8 cellular contexts compared by ENCODE assay signal in the genomic region with DNA sequence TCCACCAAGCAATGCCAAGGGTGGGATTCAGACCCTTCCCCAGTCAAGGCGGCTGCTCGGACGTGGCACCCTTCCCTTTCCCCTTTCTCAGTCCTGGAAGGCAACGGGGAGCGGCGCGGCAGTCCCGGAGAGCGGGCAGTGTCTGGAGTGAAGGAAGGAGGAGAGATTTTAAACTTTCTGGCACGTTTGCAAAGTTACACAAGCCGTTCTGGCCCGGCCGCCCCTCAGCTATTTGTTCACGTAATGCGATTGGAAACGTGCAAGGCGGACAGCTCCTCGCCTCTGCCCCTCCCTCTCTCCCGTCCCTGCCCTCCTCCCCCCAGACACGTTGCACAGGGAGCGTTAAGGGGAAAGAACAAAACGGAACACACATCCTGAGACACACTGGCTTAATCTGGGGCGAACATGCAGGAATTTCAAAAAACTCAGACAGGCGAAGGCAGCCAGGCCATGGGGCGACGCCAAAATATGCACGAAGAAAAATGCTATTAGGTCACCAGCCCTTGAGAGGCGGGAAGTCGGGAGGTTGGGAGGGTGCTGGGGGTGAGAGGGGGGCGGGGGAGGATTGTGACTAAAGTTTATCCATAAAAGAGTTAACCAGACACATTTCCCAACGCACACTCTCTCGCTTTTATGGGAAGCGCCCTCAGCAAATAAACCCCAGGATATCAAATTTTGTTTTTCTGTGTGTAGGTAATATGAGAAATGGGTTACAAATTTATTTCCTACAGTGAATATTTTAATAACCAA. TPM values are rescaled to one million over a fixed set of nuclear protein-coding genes. Genes with fewer than 3 reads are reported as not detected.
A peak's percentile ranks its signal among the peaks of the same experiment; 100 is the strongest.
DNase-seq lines count a peak whose midpoint lies in the region; ATAC-seq, FAIRE-seq and TF ChIP-seq lines count a peak whose summit lies in the region.

A gene with protein sequence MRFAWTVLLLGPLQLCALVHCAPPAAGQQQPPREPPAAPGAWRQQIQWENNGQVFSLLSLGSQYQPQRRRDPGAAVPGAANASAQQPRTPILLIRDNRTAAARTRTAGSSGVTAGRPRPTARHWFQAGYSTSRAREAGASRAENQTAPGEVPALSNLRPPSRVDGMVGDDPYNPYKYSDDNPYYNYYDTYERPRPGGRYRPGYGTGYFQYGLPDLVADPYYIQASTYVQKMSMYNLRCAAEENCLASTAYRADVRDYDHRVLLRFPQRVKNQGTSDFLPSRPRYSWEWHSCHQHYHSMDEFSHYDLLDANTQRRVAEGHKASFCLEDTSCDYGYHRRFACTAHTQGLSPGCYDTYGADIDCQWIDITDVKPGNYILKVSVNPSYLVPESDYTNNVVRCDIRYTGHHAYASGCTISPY (minus strand): TSS at position 144 of the 750 bp plus-strand sequence. CDS start 274 bp downstream, outside the sequence.

- peak within 1 kb of the TSS; percentile 56 for H3K4me3 Mint-ChIP-seq in activated T-helper 2 cell treated with anti-CD3 and anti-CD28 coated beads, Interferon-gamma antibody, Interleukin-2, Interleukin-4, amounts not matched to agents 10 μg/mL and 5 μg/mL and 100 μg/mL, durations not matched to agents 14 hours and 24 hours and 36 hours (ENCODE audit: low read depth)
- peak within 1 kb of the TSS; percentile 93 for H3K4me3 Mint-ChIP-seq in osteocyte (ENCODE audit: unreplicated experiment)

- TF ChIP-seq EP300 in Ishikawa (IDR thresholded peaks at IDR 0.05; ENCODE audit: borderline replicate concordance), result no peak

- intact Hi-C loops in activated T-helper 2 cell treated with anti-CD3 and anti-CD28 coated beads, Interferon-gamma antibody, Interleukin-2, Interleukin-4, amounts not matched to agents 10 μg/mL and 5 μg/mL and 100 μg/mL, durations not matched to agents 14 hours and 24 hours and 36 hours (cut with micrococcal nuclease), result loop anchor here (5.0 to 10.0 kb wide), 2 partner anchors 116 to 237 kb away; a partner anchor contains a TSS
- intact Hi-C loops in Right ventricle myocardium superior (cut with DNase I), result no loop called here

- H3K36me3 Mint-ChIP-seq in activated T-helper 2 cell treated with anti-CD3 and anti-CD28 coated beads, Interferon-gamma antibody, Interleukin-2, Interleukin-4, amounts not matched to agents 10 μg/mL and 5 μg/mL and 100 μg/mL, durations not matched to agents 14 hours and 24 hours and 36 hours (ENCODE audit: low read depth), result no peaks in the 10 kb centered on the region
- H3K36me3 Mint-ChIP-seq in osteocyte (ENCODE audit: unreplicated experiment), result no peaks in the 10 kb centered on the region

- H3K27me3 Mint-ChIP-seq in activated T-helper 2 cell treated with anti-CD3 and anti-CD28 coated beads, Interferon-gamma antibody, Interleukin-2, Interleukin-4, amounts not matched to agents 10 μg/mL and 5 μg/mL and 100 μg/mL, durations not matched to agents 14 hours and 24 hours and 36 hours (ENCODE audit: low read depth), result peaks cover 62% of the 10 kb centered on the region
- H3K27me3 Mint-ChIP-seq in osteocyte (ENCODE audit: unreplicated experiment), result no peaks in the 10 kb centered on the region

- no peaks in the 10 kb centered on the region for H3K9me3 Mint-ChIP-seq in activated T-helper 2 cell treated with anti-CD3 and anti-CD28 coated beads, Interferon-gamma antibody, Interleukin-2, Interleukin-4, amounts not matched to agents 10 μg/mL and 5 μg/mL and 100 μg/mL, durations not matched to agents 14 hours and 24 hours and 36 hours
- no peaks in the 10 kb centered on the region for H3K9me3 Mint-ChIP-seq in osteocyte (ENCODE audit: unreplicated experiment)

- DNase-seq in GM10266 (ENCODE audit: extremely low spot score) (peak; percentile 32), Right ventricle myocardium superior (peak; percentile 86), osteocyte (ENCODE audit: extremely low spot score, unreplicated experiment) (peak; percentile 88), D721Med (ENCODE audit: insufficient read length, low spot score) (no peak), middle frontal gyrus (ENCODE audit: extremely low spot score, low spot score) (no peak)
- no peak for DNase-seq in activated T-helper 2 cell treated with anti-CD3 and anti-CD28 coated beads, Interferon-gamma antibody, Interleukin-2, Interleukin-4, amounts not matched to agents 10 μg/mL and 5 μg/mL and 100 μg/mL, durations not matched to agents 14 hours and 24 hours and 36 hours (ENCODE audit: low spot score)

- TF ChIP-seq CTCF in GM10266 (IDR thresholded peaks at IDR 0.05; ENCODE audit: control insufficient read depth, insufficient read depth, low read depth, missing control alignments) (no peak), osteocyte (IDR thresholded peaks at IDR 0.05) (no peak), D721Med (IDR thresholded peaks at IDR 0.05; ENCODE audit: insufficient read depth, missing control alignments) (no peak)

- H3K4me1 Mint-ChIP-seq in activated T-helper 2 cell treated with anti-CD3 and anti-CD28 coated beads, Interferon-gamma antibody, Interleukin-2, Interleukin-4, amounts not matched to agents 10 μg/mL and 5 μg/mL and 100 μg/mL, durations not matched to agents 14 hours and 24 hours and 36 hours (ENCODE audit: low read depth), result peaks cover 9% of the 10 kb centered on the region
- peaks cover 43% of the 10 kb centered on the region for H3K4me1 Mint-ChIP-seq in osteocyte (ENCODE audit: unreplicated experiment)

- no peak for FAIRE-seq in D721Med (lab: Jason Lieb, UNC)

- ATAC-seq in Right ventricle myocardium superior (ENCODE audit: poor library complexity) (peak; percentile 89), HG03342 (IDR thresholded peaks at IDR 0.05; ENCODE audit: unreplicated experiment) (no peak)

- no peak for TF ChIP-seq RAD21 in Ishikawa (IDR thresholded peaks at IDR 0.05; ENCODE audit: low read depth)

- no peak within 1 kb of the TSS for H3K27ac Mint-ChIP-seq in activated T-helper 2 cell treated with anti-CD3 and anti-CD28 coated beads, Interferon-gamma antibody, Interleukin-2, Interleukin-4, amounts not matched to agents 10 μg/mL and 5 μg/mL and 100 μg/mL, durations not matched to agents 14 hours and 24 hours and 36 hours
- peak within 1 kb of the TSS; percentile 92 for H3K27ac Mint-ChIP-seq in osteocyte (ENCODE audit: unreplicated experiment)

TF ChIP-seq in Ishikawa, 13 proteins besides CTCF, POLR2A, EP300 and RAD21:
- TF ChIP-seq, protein P1, sequence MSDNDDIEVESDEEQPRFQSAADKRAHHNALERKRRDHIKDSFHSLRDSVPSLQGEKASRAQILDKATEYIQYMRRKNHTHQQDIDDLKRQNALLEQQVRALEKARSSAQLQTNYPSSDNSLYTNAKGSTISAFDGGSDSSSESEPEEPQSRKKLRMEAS (IDR thresholded peaks at IDR 0.05), result peak; percentile 80
- TF ChIP-seq YY1 (IDR thresholded peaks at IDR 0.05; ENCODE audit: low read depth) (no peak), TEAD4 (IDR thresholded peaks at IDR 0.05) (peak; percentile 43; the same call in 1 of the 2 replicates), NFIC (IDR thresholded peaks at IDR 0.05) (peak; percentile 29; the same call in 1 of the 2 replicates), CEBPB (IDR thresholded peaks at IDR 0.05) (peak; percentile 23; the same call in 1 of the 2 replicates), TCF12 (IDR thresholded peaks at IDR 0.05; ENCODE audit: low read depth) (no peak)
- TF ChIP-seq, protein P2, sequence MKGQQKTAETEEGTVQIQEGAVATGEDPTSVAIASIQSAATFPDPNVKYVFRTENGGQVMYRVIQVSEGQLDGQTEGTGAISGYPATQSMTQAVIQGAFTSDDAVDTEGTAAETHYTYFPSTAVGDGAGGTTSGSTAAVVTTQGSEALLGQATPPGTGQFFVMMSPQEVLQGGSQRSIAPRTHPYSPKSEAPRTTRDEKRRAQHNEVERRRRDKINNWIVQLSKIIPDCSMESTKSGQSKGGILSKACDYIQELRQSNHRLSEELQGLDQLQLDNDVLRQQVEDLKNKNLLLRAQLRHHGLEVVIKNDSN (IDR thresholded peaks at IDR 0.05), result 0 out of 2 replicates have a peak, but pooled peaks have one; percentile 8
- TF ChIP-seq, protein P3, sequence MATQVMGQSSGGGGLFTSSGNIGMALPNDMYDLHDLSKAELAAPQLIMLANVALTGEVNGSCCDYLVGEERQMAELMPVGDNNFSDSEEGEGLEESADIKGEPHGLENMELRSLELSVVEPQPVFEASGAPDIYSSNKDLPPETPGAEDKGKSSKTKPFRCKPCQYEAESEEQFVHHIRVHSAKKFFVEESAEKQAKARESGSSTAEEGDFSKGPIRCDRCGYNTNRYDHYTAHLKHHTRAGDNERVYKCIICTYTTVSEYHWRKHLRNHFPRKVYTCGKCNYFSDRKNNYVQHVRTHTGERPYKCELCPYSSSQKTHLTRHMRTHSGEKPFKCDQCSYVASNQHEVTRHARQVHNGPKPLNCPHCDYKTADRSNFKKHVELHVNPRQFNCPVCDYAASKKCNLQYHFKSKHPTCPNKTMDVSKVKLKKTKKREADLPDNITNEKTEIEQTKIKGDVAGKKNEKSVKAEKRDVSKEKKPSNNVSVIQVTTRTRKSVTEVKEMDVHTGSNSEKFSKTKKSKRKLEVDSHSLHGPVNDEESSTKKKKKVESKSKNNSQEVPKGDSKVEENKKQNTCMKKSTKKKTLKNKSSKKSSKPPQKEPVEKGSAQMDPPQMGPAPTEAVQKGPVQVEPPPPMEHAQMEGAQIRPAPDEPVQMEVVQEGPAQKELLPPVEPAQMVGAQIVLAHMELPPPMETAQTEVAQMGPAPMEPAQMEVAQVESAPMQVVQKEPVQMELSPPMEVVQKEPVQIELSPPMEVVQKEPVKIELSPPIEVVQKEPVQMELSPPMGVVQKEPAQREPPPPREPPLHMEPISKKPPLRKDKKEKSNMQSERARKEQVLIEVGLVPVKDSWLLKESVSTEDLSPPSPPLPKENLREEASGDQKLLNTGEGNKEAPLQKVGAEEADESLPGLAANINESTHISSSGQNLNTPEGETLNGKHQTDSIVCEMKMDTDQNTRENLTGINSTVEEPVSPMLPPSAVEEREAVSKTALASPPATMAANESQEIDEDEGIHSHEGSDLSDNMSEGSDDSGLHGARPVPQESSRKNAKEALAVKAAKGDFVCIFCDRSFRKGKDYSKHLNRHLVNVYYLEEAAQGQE (IDR thresholded peaks at IDR 0.05; ENCODE audit: low read depth), result peak; percentile 61; the same call in 1 of the 2 replicates

RNA-seq across cellular contexts. Expression of the gene that starts here (rescaled TPM):
- not detected in 2 replicates for total RNA-seq in activated T-helper 2 cell treated with anti-CD3 and anti-CD28 coated beads, Interferon-gamma antibody, Interleukin-2, Interleukin-4, amounts not matched to agents 10 μg/mL and 5 μg/mL and 100 μg/mL, durations not matched to agents 14 hours and 24 hours and 36 hours
- total RNA-seq in Right ventricle myocardium superior (3.1 TPM), osteocyte (72.0 and 75.8 TPM in 2 replicates)

Comparison
In these comparisons a context has a peak if more than half of its experiments do, and no peak if none do; other contexts are left out.
1. RNA of the gene that starts here (total RNA-seq): 72.0 to 75.8 TPM in osteocyte; 3.1 TPM in Right ventricle myocardium superior (single experiment) and not detected in activated T-helper 2 cell treated with anti-CD3 and anti-CD28 coated beads, Interferon-gamma antibody, Interleukin-2, Interleukin-4, amounts not matched to agents 10 μg/mL and 5 μg/mL and 100 μg/mL, durations not matched to agents 14 hours and 24 hours and 36 hours; every median in the first group is over 10 times any median in the second.
2. DNase-seq: peak in GM10266 (single experiment), Right ventricle myocardium superior (single experiment) and osteocyte (single experiment); none in activated T-helper 2 cell treated with anti-CD3 and anti-CD28 coated beads, Interferon-gamma antibody, Interleukin-2, Interleukin-4, amounts not matched to agents 10 μg/mL and 5 μg/mL and 100 μg/mL, durations not matched to agents 14 hours and 24 hours and 36 hours (single experiment), D721Med (single experiment) and middle frontal gyrus (single experiment).